10 cellular contexts compared by ENCODE assay signal in the genomic region with DNA sequence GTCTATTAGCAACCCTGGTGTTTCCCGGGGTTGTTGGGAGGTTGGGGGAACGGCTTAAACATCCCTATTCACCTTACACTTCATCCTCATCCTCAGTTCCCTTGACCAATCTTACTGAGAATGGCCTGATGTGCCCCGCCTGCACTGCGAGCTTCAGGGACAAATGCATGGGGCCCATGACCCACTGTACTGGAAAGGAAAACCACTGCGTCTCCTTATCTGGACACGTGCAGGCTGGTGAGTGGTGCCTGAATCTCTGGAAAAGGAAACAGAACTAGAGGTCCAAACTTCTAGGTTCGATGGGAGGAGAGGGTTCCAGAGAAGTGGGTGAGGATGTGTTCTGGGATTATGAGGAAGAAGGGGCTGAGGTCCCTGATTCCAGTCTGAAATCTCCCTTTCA. TPM values are rescaled to one million over a fixed set of nuclear protein-coding genes. Genes with fewer than 3 reads are reported as not detected.
A peak's percentile ranks its signal among the peaks of the same experiment; 100 is the strongest.
DNase-seq lines count a peak whose midpoint lies in the region; ATAC-seq and TF ChIP-seq lines count a peak whose summit lies in the region.
"Had no signal": no experiment of that assay in that cellular context is flagged by ENCODE, and none has a peak within 500 bp of the region (broad histone marks: within the 10 kb centered on the region; RNA-seq: fewer than 3 reads in every experiment).

No MANE protein-coding gene starts in this region.

- no peak overlapping the region for H3K9ac ChIP-seq in rectal smooth muscle tissue (ENCODE audit: low read length)

- no peaks in the 10 kb centered on the region for H3K9me3 ChIP-seq in esophagus muscularis mucosa

- no peak for TF ChIP-seq EP300 in esophagus muscularis mucosa (IDR thresholded peaks at IDR 0.05)

- TF ChIP-seq CTCF in esophagus muscularis mucosa (IDR thresholded peaks at IDR 0.05): no peak

- H3K4me1 ChIP-seq in esophagus muscularis mucosa (peaks cover 0 to 30% (median 26%) of the 10 kb centered on the region in 4 donors), rectal smooth muscle tissue (ENCODE audit: control insufficient read depth, insufficient read depth, low read length) (peaks cover 10% of the 10 kb centered on the region)

- 55% methylated on average over 7 of the region's 7 CpGs for WGBS in esophagus muscularis mucosa

- H3K27me3 ChIP-seq in esophagus muscularis mucosa: no peaks in the 10 kb centered on the region
- no peaks in the 10 kb centered on the region for H3K27me3 ChIP-seq in rectal smooth muscle tissue (ENCODE audit: control insufficient read depth, insufficient read depth, low read length)
- H3K27me3 ChIP-seq: dorsolateral prefrontal cortex had no signal

- in situ Hi-C loops in G401 (cut with HindIII; ENCODE audit: low sequenced_read_pairs): no loop called here

- ATAC-seq in GM18861 (IDR thresholded peaks at IDR 0.05; ENCODE audit: unreplicated experiment) (no peak), GM21786 (IDR thresholded peaks at IDR 0.05; ENCODE audit: unreplicated experiment) (no peak)

- TF ChIP-seq POLR2A in esophagus muscularis mucosa (IDR thresholded peaks at IDR 0.05; ENCODE audit: low read depth): no peak

- DNase-seq in G401 (ENCODE audit: low spot score) (peak; percentile 47), OCI-M1 (lab: John Stamatoyannopoulos, UW) (peak; percentile 60), esophagus muscularis mucosa (ENCODE audit: extremely low spot score) (no peak)
- no peak for DNase-seq in stimulated activated CD4-positive, alpha-beta T cell treated with anti-CD3 and anti-CD28 coated beads, Interleukin-4, amount 100 ng/mL, for 1 hour
- DNase-seq: activated effector memory CD4-positive, alpha-beta T cell treated with Interleukin-2 at 50 U/mL for 16 hours; dorsolateral prefrontal cortex; NCI-H1417 treated with DMSO at 0.1 percent for 48 hours had no signal

- H3K4me3 ChIP-seq in esophagus muscularis mucosa (peak overlapping the region; percentile 53 to 63 (median 54)), rectal smooth muscle tissue (ENCODE audit: low read length) (peak overlapping the region; percentile 32)

- intact Hi-C loops in esophagus muscularis mucosa (cut with DNase I): no loop called here

- H3K36me3 ChIP-seq in esophagus muscularis mucosa (peaks cover 0 to 17% (median 3%) of the 10 kb centered on the region in 4 donors), rectal smooth muscle tissue (ENCODE audit: control insufficient read depth, insufficient read depth, low read length) (no peaks in the 10 kb centered on the region)

- H3K27ac ChIP-seq in esophagus muscularis mucosa (replicated peaks in 1 of 4) (peak overlapping the region; percentile 75 to 78 (median 75)), rectal smooth muscle tissue (ENCODE audit: low read depth, low read length) (peak overlapping the region; percentile 3)

RNA-seq across cellular contexts. Expression of gene PINLYP, which starts 5.9 kb away (rescaled TPM):
- 1.5 and 2.7 TPM in 2 replicates for total RNA-seq in G401 (2014; rRNA removed; shearing (Covaris generic))
- total RNA-seq in esophagus muscularis mucosa: 1 to 10 TPM; 3.3 to 6.2 (median 4.9) TPM

RNA-seq across cellular contexts. Expression of gene XRCC1, which starts 6.1 kb away (rescaled TPM):
- 64.5 and 77.2 TPM in 2 replicates for total RNA-seq in G401 (2014; rRNA removed; shearing (Covaris generic))
- total RNA-seq in esophagus muscularis mucosa: 10 to 100 TPM; 21.2 to 27.2 (median 24.4) TPM

RNA-seq across cellular contexts. Expression of gene IRGQ, which starts 14.5 kb away (rescaled TPM):
- 43.1 and 63.5 TPM in 2 replicates for total RNA-seq in G401 (2014; rRNA removed; shearing (Covaris generic))
- total RNA-seq in esophagus muscularis mucosa: 10 to 100 TPM; 20.3 to 36.0 (median 28.6) TPM

RNA-seq across cellular contexts. Expression of gene ZNF576, which starts 14.9 kb away (rescaled TPM):
- 6.9 and 15.4 TPM in 2 replicates for total RNA-seq in G401 (2014; rRNA removed; shearing (Covaris generic))
- 10 to 100 TPM in 3 of 4 donors, 1 to 10 TPM in 1; 10.0 to 18.6 (median 16.6) TPM for total RNA-seq in esophagus muscularis mucosa

RNA-seq across cellular contexts. Expression of gene SRRM5, which starts 30.4 kb away (rescaled TPM):
- not detected in 2 replicates for total RNA-seq in G401 (2014; rRNA removed; shearing (Covaris generic))
- total RNA-seq in esophagus muscularis mucosa: under 1 TPM; 0.13 to 0.42 (median 0.25) TPM

Comparison
In these comparisons a context has a peak if more than half of its experiments do, and no peak if none do; other contexts are left out.
1. DNase-seq: peak in G401 (single experiment) and OCI-M1 (single experiment); none in esophagus muscularis mucosa (single experiment) and stimulated activated CD4-positive, alpha-beta T cell treated with anti-CD3 and anti-CD28 coated beads, Interleukin-4, amount 100 ng/mL, for 1 hour (single experiment).